ENCODE assay signal across 29 cellular contexts in the genomic region with DNA sequence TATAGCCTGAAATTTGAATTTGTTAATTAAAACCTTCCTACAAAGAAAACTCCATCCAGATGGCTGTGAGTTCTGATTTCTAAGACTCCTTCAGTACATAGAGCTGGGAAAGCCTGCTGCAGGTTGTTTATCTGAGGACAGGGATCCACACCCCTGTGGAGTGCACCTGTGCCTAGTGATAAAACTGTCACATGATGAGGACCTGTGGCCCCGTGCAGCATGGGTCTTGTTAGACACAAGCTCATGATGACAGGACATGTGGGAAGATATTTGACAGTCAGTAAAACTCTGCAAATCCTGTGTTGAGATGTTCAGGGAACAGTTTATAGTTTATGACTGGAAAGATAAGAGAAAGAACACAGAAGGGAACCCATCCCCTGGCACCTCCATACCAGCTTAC.
"Had no signal": no experiment of that assay in that cellular context is flagged by ENCODE, and none has a peak within 500 bp of the region (broad histone marks: within the 10 kb centered on the region; RNA-seq: fewer than 3 reads in every experiment).

No MANE protein-coding gene starts in this region.

- H3K4me1 Mint-ChIP-seq: activated CD4-positive, alpha-beta T cell treated with anti-CD3 and anti-CD28 coated beads, Interleukin-2, amount 10 ng/mL, durations not matched to agents 7 days and 5 days; central memory CD8-positive, alpha-beta T cell; mesothelial cell of epicardium; naive B cell had no signal

- H3K27me3 Mint-ChIP-seq: activated CD8-positive, alpha-beta T cell treated with anti-CD3 and anti-CD28 coated beads for 36 hours had no signal

- H3K27ac ChIP-seq: colonic mucosa, epithelial cell of prostate, gastrocnemius medialis, ovary, prostate gland, skin epidermis, testis, transverse colon, uterus, VCaP had no signal

- H3K27ac Mint-ChIP-seq: activated CD4-positive, alpha-beta T cell treated with anti-CD3 and anti-CD28 coated beads, Interleukin-2, amount 10 ng/mL, durations not matched to agents 7 days and 5 days; activated CD8-positive, alpha-beta T cell treated with anti-CD3 and anti-CD28 coated beads for 36 hours; activated naive CD4-positive, alpha-beta T cell treated with anti-CD3 and anti-CD28 coated beads, Interleukin-2, amount 50 U/mL, for 72 hours; activated T-cell treated with anti-CD3 and anti-CD28 coated beads, Interleukin-2, amount 50 U/mL, for 72 hours; mesothelial cell of epicardium; nephron progenitor cell had no signal

- DNase-seq: activated CD4-positive, alpha-beta T cell treated with anti-CD3 and anti-CD28 coated beads, Interleukin-2, amount 10 ng/mL, durations not matched to agents 7 days and 5 days; activated CD8-positive, alpha-beta T cell treated with anti-CD3 and anti-CD28 coated beads for 36 hours; activated naive CD4-positive, alpha-beta T cell; activated T-cell treated with anti-CD3 and anti-CD28 coated beads for 4 hours; activated T-cell treated with anti-CD3 and anti-CD28 coated beads, Interleukin-2, amount 50 U/mL, for 72 hours; colonic mucosa; effector CD8-positive, alpha-beta T cell; gastrocnemius medialis; glutamatergic neuron; left cardiac atrium; naive B cell; nephron progenitor cell; ovary; retina; stimulated activated CD4-positive, alpha-beta T cell treated with anti-CD3 and anti-CD28 coated beads, Interleukin-12 subunit alpha, Interleukin-12 subunit beta, amount 100 ng/mL, for 4 hours; stimulated activated CD4-positive, alpha-beta T cell treated with anti-CD3 and anti-CD28 coated beads, Interleukin-4, amount 100 ng/mL, for 1 hour; stimulated activated naive CD8-positive, alpha-beta T cell treated with anti-CD3 and anti-CD28 coated beads, Interleukin-15, Interleukin-2, amounts not matched to agents 100 U/mL and 50 U/mL, for 24 hours; T-helper 9 cell; testis; transverse colon; uterus had no signal

- H3K27me3 ChIP-seq: colonic mucosa, gastrocnemius medialis, ovary, testis, transverse colon, uterus had no signal

- H3K4me3 Mint-ChIP-seq: activated CD4-positive, alpha-beta T cell treated with anti-CD3 and anti-CD28 coated beads, Interleukin-2, amount 10 ng/mL, durations not matched to agents 7 days and 5 days; activated CD8-positive, alpha-beta T cell treated with anti-CD3 and anti-CD28 coated beads for 36 hours; activated T-cell treated with anti-CD3 and anti-CD28 coated beads, Interleukin-2, amount 50 U/mL, for 72 hours; central memory CD8-positive, alpha-beta T cell; mesothelial cell of epicardium; naive B cell; nephron progenitor cell had no signal

- H3K9me3 ChIP-seq: colonic mucosa, gastrocnemius medialis, ovary, prostate gland, testis, transverse colon, uterus had no signal

- H3K36me3 ChIP-seq: colonic mucosa, gastrocnemius medialis, ovary, prostate gland, transverse colon, uterus had no signal

- ATAC-seq: activated CD8-positive, alpha-beta T cell treated with anti-CD3 and anti-CD28 coated beads for 36 hours; activated naive CD4-positive, alpha-beta T cell treated with anti-CD3 and anti-CD28 coated beads, Interleukin-2, amount 50 U/mL, for 72 hours; activated T-cell treated with anti-CD3 and anti-CD28 coated beads, Interleukin-2, amount 50 U/mL, for 72 hours; gastrocnemius medialis; left cardiac atrium; sciatic nerve; stimulated activated naive CD8-positive, alpha-beta T cell treated with anti-CD3 and anti-CD28 coated beads, Interleukin-15, Interleukin-2, amounts not matched to agents 100 U/mL and 50 U/mL, for 24 hours had no signal

- H3K4me1 ChIP-seq: colonic mucosa, gastrocnemius medialis, prostate gland, testis, transverse colon, uterus had no signal

- H3K36me3 Mint-ChIP-seq: activated naive CD4-positive, alpha-beta T cell treated with anti-CD3 and anti-CD28 coated beads, Interleukin-2, amount 50 U/mL, for 72 hours; mesothelial cell of epicardium; naive B cell had no signal

- H3K9me3 Mint-ChIP-seq: activated CD4-positive, alpha-beta T cell treated with anti-CD3 and anti-CD28 coated beads, Interleukin-2, amount 10 ng/mL, durations not matched to agents 7 days and 5 days; activated CD8-positive, alpha-beta T cell treated with anti-CD3 and anti-CD28 coated beads for 36 hours; activated naive CD4-positive, alpha-beta T cell treated with anti-CD3 and anti-CD28 coated beads, Interleukin-2, amount 50 U/mL, for 72 hours; activated T-cell treated with anti-CD3 and anti-CD28 coated beads, Interleukin-2, amount 50 U/mL, for 72 hours; central memory CD8-positive, alpha-beta T cell; naive B cell had no signal

- H3K4me3 ChIP-seq: colonic mucosa, gastrocnemius medialis, ovary, prostate gland, skin epidermis, testis, transverse colon, uterus had no signal
